8 cellular contexts compared by ENCODE assay signal in the genomic region with DNA sequence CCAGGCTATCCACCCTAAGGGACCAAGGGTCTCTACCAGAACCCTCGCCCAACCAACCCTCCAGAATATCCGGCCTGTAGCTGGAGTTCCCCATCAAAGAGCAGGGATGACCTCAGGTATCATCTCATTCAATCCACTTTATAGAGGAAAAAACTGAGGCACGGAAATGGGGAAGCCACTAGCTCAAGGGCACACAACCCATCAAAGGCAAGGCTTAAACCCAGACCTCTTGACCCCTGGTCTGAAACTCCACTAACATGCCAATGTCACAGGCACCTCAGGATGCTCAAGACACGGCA. TPM values are rescaled to one million over a fixed set of nuclear protein-coding genes. Genes with fewer than 3 reads are reported as not detected.
DNase-seq lines count a peak whose midpoint lies in the region; ATAC-seq and TF ChIP-seq lines count a peak whose summit lies in the region.

No MANE protein-coding gene starts in this region.

- peak overlapping the region; percentile 93 for H3K4me3 Mint-ChIP-seq in CD4-positive, alpha-beta T cell
- peak overlapping the region; percentile 93 for H3K4me3 Mint-ChIP-seq in endothelial cell (ENCODE audit: unreplicated experiment)

- peak overlapping the region; percentile 13 for H3K27ac ChIP-seq in CD4-positive, alpha-beta T cell (ENCODE audit: low read depth, low read length)
- H3K27ac ChIP-seq in OCI-LY7 (ENCODE audit: low read depth, low read length, poor library complexity, severe bottlenecking) (peak overlapping the region; percentile 26), neutrophil (peak overlapping the region; percentile 89)

- no peaks in the 10 kb centered on the region for H3K9me3 ChIP-seq in CD4-positive, alpha-beta T cell (ENCODE audit: control insufficient read depth, low read length)
- no peaks in the 10 kb centered on the region for H3K9me3 ChIP-seq in OCI-LY7 (ENCODE audit: low read length)
- no peaks in the 10 kb centered on the region for H3K9me3 ChIP-seq in neutrophil

- H4K20me1 ChIP-seq in OCI-LY7 (ENCODE audit: insufficient read depth, low read length): peaks cover 20% of the 10 kb centered on the region

- no peak overlapping the region for H2AFZ ChIP-seq in OCI-LY7 (ENCODE audit: low read length)

- peaks cover 58% of the 10 kb centered on the region for H3K79me2 ChIP-seq in OCI-LY7 (ENCODE audit: insufficient read depth, low read depth, low read length)

- H3K36me3 Mint-ChIP-seq in CD4-positive, alpha-beta T cell (ENCODE audit: low read depth): peaks cover 32% of the 10 kb centered on the region
- H3K36me3 Mint-ChIP-seq in endothelial cell (ENCODE audit: low read depth, unreplicated experiment): peaks cover 15% of the 10 kb centered on the region

- intact Hi-C loops in CD4-positive, alpha-beta T cell (cut with DNase I, micrococcal nuclease): no loop called here
- intact Hi-C loops in OCI-LY7 (cut with micrococcal nuclease; ENCODE audit: unreplicated experiment): no loop called here

- peak overlapping the region; percentile 97 for H3K4me2 ChIP-seq in OCI-LY7 (ENCODE audit: low read length)

- no peaks in the 10 kb centered on the region for H3K9me3 Mint-ChIP-seq in CD4-positive, alpha-beta T cell
- H3K9me3 Mint-ChIP-seq in endothelial cell (ENCODE audit: unreplicated experiment): no peaks in the 10 kb centered on the region

- POLR2A ChIA-PET in CD4-positive, alpha-beta T cell (lab: Charles Lee): interaction anchor here (0.8 to 6.0 kb wide), 6 partner anchors 10 to 188 kb away, joined by 4 to 153 read pairs (median 10); a partner anchor contains a TSS
- POLR2A ChIA-PET in OCI-LY7 (lab: Charles Lee): interaction anchor here (1.2 to 1.5 kb wide), 3 partner anchors 12 to 27 kb away, joined by 3 to 5 read pairs (median 4); a partner anchor contains a TSS

- BruUV-seq in OCI-LY7 (replicated peaks; lab: Mats Ljungman, UMichigan): no TSS peak

- H3K36me3 ChIP-seq in OCI-LY7 (ENCODE audit: insufficient read depth, low read length): peaks cover 53% of the 10 kb centered on the region
- H3K36me3 ChIP-seq in neutrophil: peaks cover 30% of the 10 kb centered on the region

- ATAC-seq in CD4-positive, alpha-beta T cell (ENCODE audit: poor library complexity): no peak

- H3K4me1 ChIP-seq in OCI-LY7 (ENCODE audit: insufficient read depth, low read length, poor library complexity, severe bottlenecking): peaks cover 49% of the 10 kb centered on the region
- peaks cover 34 to 39% of the 10 kb centered on the region in 2 experiments for H3K4me1 ChIP-seq in neutrophil (ENCODE audit: control insufficient read depth in 1 of 2, insufficient read depth in 1 of 2, low read depth in 1 of 2, low read length in 1 of 2)

- no peaks in the 10 kb centered on the region for H3K27me3 ChIP-seq in CD4-positive, alpha-beta T cell (ENCODE audit: control insufficient read depth, insufficient read depth, low read length)
- H3K27me3 ChIP-seq in neutrophil: no peaks in the 10 kb centered on the region

- no peaks in the 10 kb centered on the region for H3K27me3 Mint-ChIP-seq in CD4-positive, alpha-beta T cell
- peaks cover 14% of the 10 kb centered on the region for H3K27me3 Mint-ChIP-seq in endothelial cell (ENCODE audit: unreplicated experiment)

- H3K4me3 ChIP-seq in OCI-LY7 (ENCODE audit: low read depth, low read length, poor library complexity, severe bottlenecking) (peak overlapping the region; percentile 99), neutrophil (ENCODE audit: low read depth in 1 of 2, low read length in 1 of 2) (peak overlapping the region; percentile 81 to 96)

- H3K4me1 Mint-ChIP-seq in CD4-positive, alpha-beta T cell (ENCODE audit: low read depth): peaks cover 56% of the 10 kb centered on the region
- peaks cover 35% of the 10 kb centered on the region for H3K4me1 Mint-ChIP-seq in endothelial cell (ENCODE audit: unreplicated experiment)

- CTCF ChIA-PET in CD4-positive, alpha-beta T cell (lab: Charles Lee): interaction anchor here (0.9 to 2.6 kb wide), 4 partner anchors 12 to 40 kb away, joined by 3 to 14 read pairs (median 4); no protein-coding TSS in a partner anchor
- CTCF ChIA-PET in OCI-LY7 (lab: Charles Lee; ENCODE audit: unreplicated experiment): no interaction called here

- H3K9me2 ChIP-seq in OCI-LY7 (ENCODE audit: insufficient read depth, low read length): no peaks in the 10 kb centered on the region

- TF ChIP-seq CTCF in CD4-positive, alpha-beta T cell (IDR thresholded peaks at IDR 0.05): no peak
- TF ChIP-seq CTCF in OCI-LY7 (conservative IDR thresholded peaks at IDR 0.05; ENCODE audit: low read length) (no peak), endothelial cell (IDR thresholded peaks at IDR 0.05; ENCODE audit: unreplicated experiment) (no peak), neutrophil (IDR thresholded peaks at IDR 0.05) (no peak), GM10266 (IDR thresholded peaks at IDR 0.05; ENCODE audit: control insufficient read depth, insufficient read depth, low read depth, missing control alignments) (no peak)

- DNase-seq in CD4-positive, alpha-beta T cell: no peak
- no peak for DNase-seq in OCI-LY7 (ENCODE audit: low spot score)
- DNase-seq in endothelial cell (ENCODE audit: low spot score): no peak
- DNase-seq in GM19238 (ENCODE audit: insufficient read length, low spot score): no peak
- DNase-seq in nucleus accumbens (lab: John Stamatoyannopoulos, UW): no peak
- no peak for DNase-seq in GM10266 (ENCODE audit: extremely low spot score)
- no peak for DNase-seq in OCI-M2 (lab: John Stamatoyannopoulos, UW; ENCODE audit: unreplicated experiment)

- peak overlapping the region; percentile 82 for H3K27ac Mint-ChIP-seq in CD4-positive, alpha-beta T cell
- peak overlapping the region; percentile 52 for H3K27ac Mint-ChIP-seq in endothelial cell (ENCODE audit: unreplicated experiment)

RNA-seq across cellular contexts. Expression of a gene that starts 1.6 kb away (rescaled TPM):
- total RNA-seq in CD4-positive, alpha-beta T cell: 10 to 100 TPM; 12.7 to 14.7 TPM
- 38.6 and 44.9 TPM in 2 replicates for total RNA-seq in OCI-LY7 (2014; rRNA removed; shearing (Covaris generic))
- total RNA-seq in OCI-LY7 (2022) (74.8 and 78.6 TPM in 2 replicates), endothelial cell (ENCODE audit: unreplicated experiment) (62.4 TPM)

RNA-seq across cellular contexts. Expression of a gene that starts 5.9 kb away (rescaled TPM):
- 1 to 10 TPM in 1 of 2 experiments, under 1 TPM in 1; 0.95 to 2.4 TPM for total RNA-seq in CD4-positive, alpha-beta T cell
- 3.2 and 3.3 TPM in 2 replicates for total RNA-seq in OCI-LY7 (2014; rRNA removed; shearing (Covaris generic))
- total RNA-seq in OCI-LY7 (2022) (1.7 and 3.9 TPM in 2 replicates), endothelial cell (ENCODE audit: unreplicated experiment) (0.85 TPM)

RNA-seq across cellular contexts. Expression of a gene that starts 13.6 kb away (rescaled TPM):
- 100 to 1,000 TPM; 161 to 163 TPM for total RNA-seq in CD4-positive, alpha-beta T cell
- total RNA-seq in OCI-LY7 (2014; rRNA removed; shearing (Covaris generic)): 126 and 133 TPM in 2 replicates
- total RNA-seq in OCI-LY7 (2022) (171 and 181 TPM in 2 replicates), endothelial cell (ENCODE audit: unreplicated experiment) (1.6 TPM)

RNA-seq across cellular contexts. Expression of a gene that starts 13.6 kb away (rescaled TPM):
- 10 to 100 TPM; 39.1 to 41.7 TPM for total RNA-seq in CD4-positive, alpha-beta T cell
- 69.2 and 94.7 TPM in 2 replicates for total RNA-seq in OCI-LY7 (2014; rRNA removed; shearing (Covaris generic))
- 87.8 and 111 TPM in 2 replicates for total RNA-seq in OCI-LY7 (2022)
- 77.2 TPM for total RNA-seq in endothelial cell (ENCODE audit: unreplicated experiment)

RNA-seq across cellular contexts. Expression of a gene that starts 26.5 kb away (rescaled TPM):
- total RNA-seq in CD4-positive, alpha-beta T cell: 1 to 10 TPM; 3.4 to 3.5 TPM
- 15.7 and 18.8 TPM in 2 replicates for total RNA-seq in OCI-LY7 (2014; rRNA removed; shearing (Covaris generic))
- total RNA-seq in OCI-LY7 (2022) (16.4 and 17.3 TPM in 2 replicates), endothelial cell (ENCODE audit: unreplicated experiment) (40.4 TPM)

Comparison
In these comparisons a context has a peak if more than half of its experiments do, and no peak if none do; other contexts are left out.
1. H3K27ac ChIP-seq: peak in every context shown above with its lines; median percentile 89 in neutrophil; 26 in OCI-LY7; 13 in CD4-positive, alpha-beta T cell.
2. RNA of a gene that starts 13.6 kb away (total RNA-seq): 126 to 181 TPM in OCI-LY7 and 161 to 163 TPM in CD4-positive, alpha-beta T cell; 1.6 TPM in endothelial cell (single experiment); every median in the first group is over 10 times any median in the second.